ENCODE assay signal across 31 cellular contexts in the genomic region with DNA sequence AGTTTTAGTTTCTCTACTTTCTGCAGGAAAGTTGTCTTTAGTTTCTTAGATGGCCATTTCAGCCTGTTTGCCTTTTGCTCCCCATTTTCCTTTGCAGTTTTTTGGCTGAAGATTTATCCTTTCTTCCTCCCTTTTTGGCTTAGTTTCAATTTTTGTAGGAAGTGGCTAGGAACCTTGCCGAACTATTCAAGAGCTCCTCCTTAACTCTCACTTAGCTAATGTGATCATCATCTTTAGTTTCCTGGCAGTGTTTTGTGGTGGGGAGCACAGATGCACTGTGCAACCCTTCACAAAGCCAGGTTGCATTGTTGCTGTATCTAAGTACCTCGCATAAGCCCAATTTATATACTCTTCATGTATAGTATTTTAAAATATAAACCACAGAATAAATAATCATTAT. TPM values are rescaled to one million over a fixed set of nuclear protein-coding genes. Genes with fewer than 3 reads are reported as not detected.
"Had no signal": no experiment of that assay in that cellular context is flagged by ENCODE, and none has a peak within 500 bp of the region (broad histone marks: within the 10 kb centered on the region; RNA-seq: fewer than 3 reads in every experiment).

No MANE protein-coding gene starts in this region.

- H3K4me3 Mint-ChIP-seq: activated B cell treated with CpG ODN at 0.5 μM for 24 hours; activated CD4-positive, alpha-beta T cell treated with anti-CD3 and anti-CD28 coated beads, Interleukin-2, amount 10 ng/mL, durations not matched to agents 24 days and 14 days; activated CD8-positive, alpha-beta memory T cell treated with anti-CD3 and anti-CD28 coated beads, Interleukin-2, amount 10 ng/mL, durations not matched to agents 7 days and 5 days; activated naive CD8-positive, alpha-beta T cell; activated T-cell treated with anti-CD3 and anti-CD28 coated beads, Interleukin-2, amount 50 U/mL, for 24 hours; activated T-helper 1 cell treated with anti-CD3 and anti-CD28 coated beads, Interleukin-12 subunit alpha, Interleukin-12 subunit beta, Interleukin-2, Interleukin-4 antibody, amounts not matched to agents 30 ng/mL and 10 ng/mL and 1 ng/mL, durations not matched to agents 14 hours and 24 hours and 36 hours; brain had no signal

- H3K27ac ChIP-seq: cardiac muscle cell, Peyer's patch, RWPE1, SJCRH30 had no signal

- H3K36me3 ChIP-seq: cardiac muscle cell, Peyer's patch, SJCRH30 had no signal

- H3K4me1 ChIP-seq: SJCRH30 had no signal

- H3K4me3 ChIP-seq: cardiac muscle cell, Peyer's patch, SJCRH30 had no signal

- H3K4me2 ChIP-seq: SK-N-SH had no signal

- H3K27ac Mint-ChIP-seq: activated B cell treated with CpG ODN at 0.5 μM for 24 hours; activated CD4-positive, alpha-beta T cell treated with anti-CD3 and anti-CD28 coated beads, Interleukin-2, amount 10 ng/mL, durations not matched to agents 24 days and 14 days; activated CD8-positive, alpha-beta memory T cell treated with anti-CD3 and anti-CD28 coated beads, Interleukin-2, amount 10 ng/mL, durations not matched to agents 7 days and 5 days; activated naive CD8-positive, alpha-beta T cell; activated T-cell treated with anti-CD3 and anti-CD28 coated beads, Interleukin-2, amount 50 U/mL, for 24 hours; activated T-helper 1 cell treated with anti-CD3 and anti-CD28 coated beads, Interleukin-12 subunit alpha, Interleukin-12 subunit beta, Interleukin-2, Interleukin-4 antibody, amounts not matched to agents 30 ng/mL and 10 ng/mL and 1 ng/mL, durations not matched to agents 14 hours and 24 hours and 36 hours; brain had no signal

- H3K9ac ChIP-seq: SK-N-SH had no signal

- H3K27me3 ChIP-seq: Peyer's patch, SJCRH30 had no signal

- ATAC-seq: activated CD8-positive, alpha-beta memory T cell treated with anti-CD3 and anti-CD28 coated beads, Interleukin-2, amount 10 ng/mL, durations not matched to agents 7 days and 5 days had no signal

- H3K4me1 Mint-ChIP-seq: brain had no signal

- DNase-seq: activated B cell treated with CpG ODN at 0.5 μM for 24 hours; activated CD4-positive, alpha-beta T cell treated with anti-CD3 and anti-CD28 coated beads for 1 hour; activated CD4-positive, alpha-beta T cell treated with anti-CD3 and anti-CD28 coated beads, Interleukin-2, amount 10 ng/mL, durations not matched to agents 24 days and 14 days; activated CD4-positive, alpha-beta T cell treated with anti-CD3 and anti-CD28 coated beads, Interleukin-2, amount 50 U/mL, for 48 hours; activated CD8-positive, alpha-beta memory T cell treated with anti-CD3 and anti-CD28 coated beads, Interleukin-2, amount 10 ng/mL, durations not matched to agents 7 days and 5 days; activated effector memory CD4-positive, alpha-beta T cell treated with Interleukin-2 at 50 U/mL for 16 hours; activated naive CD4-positive, alpha-beta T cell; activated T-cell treated with anti-CD3 and anti-CD28 coated beads, Interleukin-2, amount 50 U/mL, for 24 hours; amygdala; Karpas-422; MV-4-11; NCI-H1092 treated with DMSO at 0.1 percent for 48 hours; NCI-H1417 treated with DMSO at 0.1 percent for 48 hours; NCI-H1694; NCI-H2029 treated with DMSO at 0.1 percent for 48 hours; NCI-H2227 treated with DMSO at 0.1 percent for 48 hours; NCI-H446 treated with DMSO at 0.1 percent for 48 hours; NCI-H524 treated with DMSO at 0.1 percent for 48 hours; NCI-H774; NK-92 treated with Interleukin-12 subunit alpha and Interleukin-12 subunit beta, amount 100 ng/mL, for 24 hours; OCI-M1; Peyer's patch; Right ventricle myocardium superior; SJCRH30; SK-N-SH; T-helper 1 cell had no signal

- H3K9me2 ChIP-seq: SK-N-SH had no signal

RNA-seq across cellular contexts. Expression of a gene that starts 28.8 kb away (rescaled TPM):
- total RNA-seq: activated B cell treated with CpG ODN at 0.5 μM for 24 hours; activated T-helper 1 cell treated with anti-CD3 and anti-CD28 coated beads, Interleukin-12 subunit alpha, Interleukin-12 subunit beta, Interleukin-2, Interleukin-4 antibody, amounts not matched to agents 30 ng/mL and 10 ng/mL and 1 ng/mL, durations not matched to agents 14 hours and 24 hours and 36 hours had no signal
